8 cellular contexts compared by ENCODE assay signal in genomic region chr13:52011690-52012511, GRCh38. TPM values are rescaled to one million over a fixed set of nuclear protein-coding genes. Genes with fewer than 3 reads are reported as not detected.
DNase-seq lines count a peak whose midpoint lies in the region; ATAC-seq, FAIRE-seq and TF ChIP-seq lines count a peak whose summit lies in the region.

Gene ALG11, plus strand, starts transcription at chr13:52012398. Its CDS starts 21 bp downstream, at chr13:52012419.

- peaks cover 9% of the 10 kb centered on the region for H3K4me1 Mint-ChIP-seq in T-helper 1 cell treated with Interleukin-12 subunit alpha and Interleukin-12 subunit beta and Interleukin-4 antibody, amounts not matched to agents 30 μg/mL and 1 μg/mL, for 36 hours (ENCODE audit: low read depth)

- H3K27me3 Mint-ChIP-seq in T-helper 1 cell treated with Interleukin-12 subunit alpha and Interleukin-12 subunit beta and Interleukin-4 antibody, amounts not matched to agents 30 μg/mL and 1 μg/mL, for 36 hours (ENCODE audit: low read depth) = peaks cover 38% of the 10 kb centered on the region

- H3K36me3 Mint-ChIP-seq in T-helper 1 cell treated with Interleukin-12 subunit alpha and Interleukin-12 subunit beta and Interleukin-4 antibody, amounts not matched to agents 30 μg/mL and 1 μg/mL, for 36 hours (ENCODE audit: low read depth) = peaks cover 11% of the 10 kb centered on the region

- TF ChIP-seq CTCF in GM13977 (IDR thresholded peaks at IDR 0.05; ENCODE audit: extremely low read depth, insufficient read depth, missing control alignments) = no peak
- TF ChIP-seq CTCF in psoas muscle (IDR thresholded peaks at IDR 0.05) = no peak

- WGBS in psoas muscle, 3 donors = 0 to 1% (median 0%) methylated on average over 64 to 79 of the region's 79 CpGs

- intact Hi-C loops in left ventricle myocardium superior (cut with micrococcal nuclease) = no loop called here
- intact Hi-C loops in psoas muscle (cut with DNase I) = no loop called here

- peak within 1 kb of the TSS; percentile 80 for H3K4me3 ChIP-seq in psoas muscle

- H3K9me3 ChIP-seq in psoas muscle = no peaks in the 10 kb centered on the region

- peaks cover 17% of the 10 kb centered on the region for H3K4me1 ChIP-seq in psoas muscle

- H3K27ac Mint-ChIP-seq in T-helper 1 cell treated with Interleukin-12 subunit alpha and Interleukin-12 subunit beta and Interleukin-4 antibody, amounts not matched to agents 30 μg/mL and 1 μg/mL, for 36 hours = peak within 1 kb of the TSS; percentile 91

- no peaks in the 10 kb centered on the region for H3K27me3 ChIP-seq in psoas muscle (ENCODE audit: insufficient read depth in 3 of 3, low read length in 2 of 3)

- ATAC-seq in HG02884 (IDR thresholded peaks at IDR 0.05; ENCODE audit: unreplicated experiment) (peak; percentile 98), left ventricle myocardium superior (peak; percentile 100), psoas muscle (peak; percentile 99 to 100 (median 100))

- no peaks in the 10 kb centered on the region for H3K36me3 ChIP-seq in psoas muscle (ENCODE audit: insufficient read depth in 1 of 2, low read depth in 1 of 2)

- in situ Hi-C loops in GM13977 (cut with MboI; ENCODE audit: low pct_unique_long_range_greater_than_20kb, low sequenced_read_pairs, unreplicated experiment) = no loop called here

- peak within 1 kb of the TSS; percentile 99 for H3K4me3 Mint-ChIP-seq in T-helper 1 cell treated with Interleukin-12 subunit alpha and Interleukin-12 subunit beta and Interleukin-4 antibody, amounts not matched to agents 30 μg/mL and 1 μg/mL, for 36 hours

- peak; percentile 44 for FAIRE-seq in urothelium cell line (lab: Jason Lieb, UNC)

- no peaks in the 10 kb centered on the region for H3K9me3 Mint-ChIP-seq in T-helper 1 cell treated with Interleukin-12 subunit alpha and Interleukin-12 subunit beta and Interleukin-4 antibody, amounts not matched to agents 30 μg/mL and 1 μg/mL, for 36 hours

- peak within 1 kb of the TSS; percentile 79 for H3K27ac ChIP-seq in psoas muscle

- DNase-seq in GM13977 (ENCODE audit: low spot score) = peak; percentile 98
- DNase-seq in NCI-H1694 (lab: John Stamatoyannopoulos, UW) = peak; percentile 98
- DNase-seq in amygdala (lab: John Stamatoyannopoulos, UW) = peak; percentile 49 to 100 (median 98)
- DNase-seq in left ventricle myocardium superior = peak; percentile 100
- peak; percentile 99 to 100 for DNase-seq in psoas muscle
- DNase-seq in urothelium cell line (ENCODE audit: low spot score) = peak; percentile 95

RNA-seq across cellular contexts. Expression of gene ALG11, which starts in this region (rescaled TPM):
- 18.4 TPM for total RNA-seq in left ventricle myocardium superior
- total RNA-seq in psoas muscle = 10 to 100 TPM; 11.4 to 17.9 (median 16.0) TPM
- 10 to 100 TPM in 1 of 3 donors, 1 to 10 TPM in 2; 2.6 to 17.0 (median 4.2) TPM for polyA plus RNA-seq in psoas muscle

Comparison
In these comparisons a context has a peak if more than half of its experiments do, and no peak if none do; other contexts are left out.
1. Peak in every context shown above with its lines: DNase-seq, ATAC-seq, H3K4me3 ChIP-seq and H3K27ac ChIP-seq.